In the genomic region with DNA sequence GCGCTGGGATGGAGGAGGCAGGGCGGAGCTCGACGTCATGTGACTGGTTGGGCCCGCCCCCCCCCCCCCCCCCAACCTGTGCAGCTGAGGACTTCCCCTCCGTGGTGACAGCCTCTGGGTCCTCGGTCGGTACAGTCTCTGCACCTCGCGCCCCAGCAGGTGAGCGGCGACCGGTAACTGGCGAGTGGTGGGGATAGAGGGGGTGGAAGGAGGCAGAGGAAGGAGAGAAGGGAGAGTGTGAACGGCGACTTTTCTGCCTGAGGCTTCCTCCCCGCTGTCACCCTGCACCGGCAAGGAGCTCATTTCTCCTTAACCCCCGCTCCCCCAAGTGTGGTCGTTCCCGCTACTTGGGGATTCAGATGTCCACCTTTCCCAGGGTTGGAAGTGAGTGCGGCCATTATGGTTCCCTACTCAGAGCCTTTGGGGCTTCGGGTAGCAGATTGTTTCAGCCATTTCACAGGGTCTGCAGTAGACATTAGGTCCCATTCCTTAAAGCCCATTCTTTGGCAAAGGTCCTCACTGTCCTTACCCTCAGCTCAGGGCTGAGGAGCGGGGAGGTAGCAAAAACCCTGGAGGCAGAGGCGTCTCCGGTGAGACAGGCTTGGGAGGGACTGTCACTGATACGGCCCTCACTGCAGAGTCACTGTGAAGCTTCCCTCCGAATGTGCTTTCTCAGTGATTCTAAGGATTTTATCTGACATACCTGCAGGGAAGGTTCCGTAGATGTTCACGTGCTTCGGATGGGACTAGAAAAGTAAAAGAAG, we compare ENCODE assay signal across 8 cellular contexts. TPM values are rescaled to one million over a fixed set of nuclear protein-coding genes. Genes with fewer than 3 reads are reported as not detected.
DNase-seq lines count a peak whose midpoint lies in the region; ATAC-seq, FAIRE-seq and TF ChIP-seq lines count a peak whose summit lies in the region.

ATP6V1A (plus strand) TSS at position 81 of the 764 bp plus-strand sequence. CDS start 31,719 bp downstream, outside the sequence.

- peak within 1 kb of the TSS; percentile 89 for H2AFZ ChIP-seq in astrocyte (ENCODE audit: low read depth, low read length)

- no peaks in the 10 kb centered on the region for H3K27me3 Mint-ChIP-seq in astrocyte (ENCODE audit: low read depth, unreplicated experiment)

- peak within 1 kb of the TSS; percentile 88 for H3K4me2 ChIP-seq in astrocyte (ENCODE audit: low read length)

- H3K27me3 ChIP-seq in HL-60 (ENCODE audit: insufficient read depth, poor library complexity, severe bottlenecking) (no peaks in the 10 kb centered on the region), astrocyte (ENCODE audit: insufficient read depth, low read length) (no peaks in the 10 kb centered on the region), iPS-15b (ENCODE audit: control insufficient read depth, insufficient read depth, low read length) (no peaks in the 10 kb centered on the region)

- H3K79me2 ChIP-seq in astrocyte (ENCODE audit: insufficient read depth, low read length) = peaks cover 83% of the 10 kb centered on the region

- H3K4me1 ChIP-seq in astrocyte (ENCODE audit: insufficient read depth, low read length) (peaks cover 16% of the 10 kb centered on the region), iPS-15b (ENCODE audit: control insufficient read depth, insufficient read depth, low read length) (no peaks in the 10 kb centered on the region)

- peak within 1 kb of the TSS; percentile 82 for H3K4me3 ChIP-seq in HL-60 (replicated peaks; ENCODE audit: insufficient read depth, low read length)
- peak within 1 kb of the TSS; percentile 92 for H3K4me3 ChIP-seq in astrocyte (ENCODE audit: insufficient read depth, low read depth, low read length)
- peak within 1 kb of the TSS; percentile 98 for H3K4me3 ChIP-seq in iPS-15b (ENCODE audit: low read depth, low read length)
- peak within 1 kb of the TSS; percentile 61 to 95 (median 90) for H3K4me3 ChIP-seq in skin epidermis

- peak within 1 kb of the TSS; percentile 97 for H3K27ac ChIP-seq in HL-60 (replicated peaks)
- H3K27ac ChIP-seq in astrocyte (ENCODE audit: low read depth, low read length) = peak within 1 kb of the TSS; percentile 100
- peak within 1 kb of the TSS; percentile 79 to 99 (median 97) for H3K27ac ChIP-seq in skin epidermis

- FAIRE-seq in astrocyte (lab: Jason Lieb, UNC) = no peak

- H3K4me1 Mint-ChIP-seq in astrocyte (ENCODE audit: low read depth, unreplicated experiment) = peaks cover 30% of the 10 kb centered on the region

- peak; percentile 37 for ATAC-seq in GM19452 (IDR thresholded peaks at IDR 0.05; ENCODE audit: unreplicated experiment)

- peak within 1 kb of the TSS; percentile 100 for H3K27ac Mint-ChIP-seq in astrocyte (ENCODE audit: unreplicated experiment)

- H3K9ac ChIP-seq in astrocyte (ENCODE audit: low read length) (peak within 1 kb of the TSS; percentile 100), iPS-15b (ENCODE audit: low read depth, low read length) (peak within 1 kb of the TSS; percentile 98)

- peak; percentile 90 for DNase-seq in Caki2 (ENCODE audit: low read depth)
- DNase-seq in HL-60 (ENCODE audit: low read depth in 1 of 2, low spot score in 1 of 2) = peak in 1 of 2 experiments; percentile 65
- no peak for DNase-seq in astrocyte (ENCODE audit: low read depth)
- no peak for DNase-seq in T1000 (lab: John Stamatoyannopoulos, UW)

- in situ Hi-C loops in Caki2 (cut with HindIII; ENCODE audit: low pct_unique_long_range_greater_than_20kb, low sequenced_read_pairs) = no loop called here

- peak within 1 kb of the TSS; percentile 100 for H3K4me3 Mint-ChIP-seq in astrocyte (ENCODE audit: unreplicated experiment)

- no peaks in the 10 kb centered on the region for H3K36me3 ChIP-seq in astrocyte (ENCODE audit: insufficient read depth, low read length)
- no peaks in the 10 kb centered on the region for H3K36me3 ChIP-seq in iPS-15b (ENCODE audit: control insufficient read depth, insufficient read depth, low read length)

- no peaks in the 10 kb centered on the region for H3K9me3 Mint-ChIP-seq in astrocyte (ENCODE audit: unreplicated experiment)

- H3K9me3 ChIP-seq in astrocyte (ENCODE audit: insufficient read depth, low read depth, low read length) (no peaks in the 10 kb centered on the region), iPS-15b (ENCODE audit: control insufficient read depth, insufficient read depth, low read length) (no peaks in the 10 kb centered on the region)

- TF ChIP-seq CTCF in HL-60 (IDR thresholded peaks at IDR 0.05; ENCODE audit: insufficient read depth, low read length) (no peak), astrocyte (IDR thresholded peaks at IDR 0.05; ENCODE audit: insufficient read depth, low read depth, low read length) (no peak)

- H3K36me3 Mint-ChIP-seq in astrocyte (ENCODE audit: low read depth, unreplicated experiment) = peaks cover 2% of the 10 kb centered on the region

- intact Hi-C loops in T-helper 2 cell treated with Interferon-gamma antibody and Interleukin-4, amounts not matched to agents 100 ng/mL and 5 ng/mL, for 36 hours (cut with micrococcal nuclease) = loop anchor here (1.0 to 10.0 kb wide), 11 partner anchors 35 to 1184 kb away; partner anchors contain the start of genes CCDC191, QTRT2, SLC35A5 and USF3

- H4K20me1 ChIP-seq in astrocyte (ENCODE audit: insufficient read depth, low read length) = peaks cover 23% of the 10 kb centered on the region

RNA-seq across cellular contexts. Expression of gene ATP6V1A, which starts in this region (rescaled TPM):
- 27.7 and 32.1 TPM in 2 replicates for total RNA-seq in Caki2 (2014; rRNA removed; shearing (Covaris generic); ENCODE audit: low replicate concordance)
- total RNA-seq in T-helper 2 cell treated with Interferon-gamma antibody and Interleukin-4, amounts not matched to agents 100 ng/mL and 5 ng/mL, for 36 hours = 39.0 and 40.9 TPM in 2 replicates
- total RNA-seq in astrocyte = 123 and 129 TPM in 2 replicates
